Comparison of ENCODE assay signal across 10 cellular contexts in genomic region chr11:107549253-107549953, GRCh38. TPM values are rescaled to one million over a fixed set of nuclear protein-coding genes. Genes with fewer than 3 reads are reported as not detected.
DNase-seq lines count a peak whose midpoint lies in the region; ATAC-seq and TF ChIP-seq lines count a peak whose summit lies in the region.
"Had no signal": no experiment of that assay in that cellular context is flagged by ENCODE, and none has a peak within 500 bp of the region (broad histone marks: within the 10 kb centered on the region; RNA-seq: fewer than 3 reads in every experiment).

No MANE protein-coding gene starts in this region.

- no peaks in the 10 kb centered on the region for H3K27me3 ChIP-seq in Panc1 (ENCODE audit: control insufficient read depth, insufficient read depth, low read length)
- no peaks in the 10 kb centered on the region for H3K27me3 ChIP-seq in lower lobe of right lung (ENCODE audit: low read depth)

- intact Hi-C loops in Panc1 (cut with micrococcal nuclease; ENCODE audit: unreplicated experiment) (loop anchor here (1.0 kb wide), 1 partner anchor 140 kb away; no protein-coding TSS in a partner anchor), lower lobe of right lung (cut with DNase I) (no loop called here)

- TF ChIP-seq CTCF in Panc1 (IDR thresholded peaks at IDR 0.05), result peak; percentile 90
- TF ChIP-seq CTCF in cardiac fibroblast (IDR thresholded peaks at IDR 0.05; ENCODE audit: low read depth, low read length), result peak; percentile 81
- peak; percentile 83 for TF ChIP-seq CTCF in lower lobe of right lung (IDR thresholded peaks at IDR 0.05)

- BruUV-seq in Panc1 (replicated peaks; lab: Mats Ljungman, UMichigan), result no TSS peak

- CTCF ChIA-PET in Panc1 (lab: Charles Lee), result interaction anchor here (0.6 to 1.3 kb wide), 8 partner anchors 9 to 305 kb away, joined by 3 to 8 read pairs (median 3); no protein-coding TSS in a partner anchor

- peaks cover 10% of the 10 kb centered on the region; the same call in 1 of the 2 replicates for H3K4me1 ChIP-seq in Panc1 (ENCODE audit: control insufficient read depth, insufficient read depth, low read length)
- no peaks in the 10 kb centered on the region for H3K4me1 ChIP-seq in lower lobe of right lung

- H3K4me3 ChIP-seq in Panc1 (ENCODE audit: low read depth in 2 of 2, low read length in 2 of 2), result no peak overlapping the region
- H3K4me3 ChIP-seq in cardiac fibroblast (replicated peaks in 1 of 2; ENCODE audit: low read depth in 2 of 2, low read length in 2 of 2), result no peak overlapping the region
- H3K4me3 ChIP-seq in lower lobe of right lung, result no peak overlapping the region

- in situ Hi-C loops in Panc1 (cut with HindIII; ENCODE audit: low pct_unique_long_range_greater_than_20kb, low sequenced_read_pairs), result no loop called here

- H3K27ac ChIP-seq in Panc1 (ENCODE audit: low read length), result no peak overlapping the region
- H3K27ac ChIP-seq in lower lobe of right lung, result no peak overlapping the region
- H3K27ac ChIP-seq: epithelial cell of prostate had no signal

- H3K36me3 ChIP-seq in Panc1 (ENCODE audit: control insufficient read depth, insufficient read depth, low read length), result peaks cover 12% of the 10 kb centered on the region; the same call in 1 of the 2 replicates
- H3K36me3 ChIP-seq in lower lobe of right lung, result peaks cover 49% of the 10 kb centered on the region

- POLR2A ChIA-PET in Panc1 (lab: Charles Lee), result interaction anchor here (0.6 kb wide), 1 partner anchor 696 kb away, joined by 12 read pairs; no protein-coding TSS in a partner anchor

- ATAC-seq in HG02884 (IDR thresholded peaks at IDR 0.05; ENCODE audit: unreplicated experiment) (peak; percentile 62), Panc1 (peak; percentile 64; the same call in 1 of the 2 replicates), lower lobe of right lung (peak; percentile 70 to 90), GM21717 (IDR thresholded peaks at IDR 0.05; ENCODE audit: unreplicated experiment) (no peak), GM18517 (IDR thresholded peaks at IDR 0.05; ENCODE audit: unreplicated experiment) (no peak)
- ATAC-seq: stimulated activated naive CD8-positive, alpha-beta T cell treated with anti-CD3 and anti-CD28 coated beads, Interleukin-15, amount 100 ng/mL, for 72 hours had no signal

- peak in 4 of 6 experiments; percentile 1 to 41 (median 17) for DNase-seq in stimulated activated naive CD4-positive, alpha-beta T cell (lab: John Stamatoyannopoulos, UW)
- DNase-seq in stimulated activated naive CD4-positive, alpha-beta T cell treated with Interleukin-2 at 50 U/mL for 16 hours (lab: John Stamatoyannopoulos, UW), result no peak
- DNase-seq in Panc1 (ENCODE audit: low read depth, low spot score), result no peak
- peak; percentile 63 to 72 for DNase-seq in cardiac fibroblast (ENCODE audit: low read depth in 2 of 2)
- no peak for DNase-seq in lower lobe of right lung

- H3K9me3 ChIP-seq in Panc1 (ENCODE audit: control insufficient read depth, insufficient read depth, low read depth, low read length) (no peaks in the 10 kb centered on the region), lower lobe of right lung (no peaks in the 10 kb centered on the region)

RNA-seq across cellular contexts. Expression of gene ALKBH8, which starts 16.1 kb away (rescaled TPM):
- total RNA-seq in Panc1 (2021; ENCODE audit: unreplicated experiment) (9.1 TPM), lower lobe of right lung (8.5 TPM)
- polyA plus RNA-seq in Panc1 (2012; ENCODE audit: insufficient read length), result 4.7 TPM

RNA-seq across cellular contexts. Expression of gene ELMOD1, which starts 41.5 kb away (rescaled TPM):
- 2.1 TPM for total RNA-seq in Panc1 (2021; ENCODE audit: unreplicated experiment)
- 1.1 TPM for polyA plus RNA-seq in Panc1 (2012; ENCODE audit: insufficient read length)
- total RNA-seq in lower lobe of right lung, result 1.8 TPM

Comparison
In these comparisons a context has a peak if more than half of its experiments do, and no peak if none do; other contexts are left out.
1. DNase-seq: peak in stimulated activated naive CD4-positive, alpha-beta T cell (4 of 6) and cardiac fibroblast (2 of 2); none in stimulated activated naive CD4-positive, alpha-beta T cell treated with Interleukin-2 at 50 U/mL for 16 hours (single experiment), Panc1 (single experiment) and lower lobe of right lung (single experiment).
2. ATAC-seq: peak in HG02884 (single experiment), Panc1 (single experiment) and lower lobe of right lung (2 of 2); none in GM21717 (single experiment) and GM18517 (single experiment).
3. Peak in every context shown above with its lines, with median percentiles within 50 percentile points of each other: CTCF ChIP-seq.